In genomic region chr16:75262104-75262799, GRCh38 we compare ENCODE assay signal across 11 cellular contexts. TPM values are rescaled to one million over a fixed set of nuclear protein-coding genes. Genes with fewer than 3 reads are reported as not detected.
DNase-seq lines count a peak whose midpoint lies in the region; ATAC-seq and TF ChIP-seq lines count a peak whose summit lies in the region.
"Had no signal": no experiment of that assay in that cellular context is flagged by ENCODE, and none has a peak within 500 bp of the region (broad histone marks: within the 10 kb centered on the region; RNA-seq: fewer than 3 reads in every experiment).

No MANE protein-coding gene starts in this region.

- H3K4me3 ChIP-seq in ascending aorta (peak overlapping the region; percentile 5 to 86), iPS-15b (ENCODE audit: low read depth, low read length) (no peak overlapping the region)

- intact Hi-C loops in ascending aorta (cut with DNase I) (no loop called here), sciatic nerve (cut with DNase I) (no loop called here)

- H3K27me3 ChIP-seq in ascending aorta (no peaks in the 10 kb centered on the region), iPS-15b (ENCODE audit: control insufficient read depth, insufficient read depth, low read length) (no peaks in the 10 kb centered on the region)

- peaks cover 43 to 62% of the 10 kb centered on the region in 2 donors for H3K4me1 ChIP-seq in ascending aorta
- H3K4me1 ChIP-seq in iPS-15b (ENCODE audit: control insufficient read depth, insufficient read depth, low read length): peaks cover 8% of the 10 kb centered on the region

- peak overlapping the region; percentile 32 for H3K9ac ChIP-seq in iPS-15b (ENCODE audit: low read depth, low read length)

- H3K27ac ChIP-seq in ascending aorta: peak overlapping the region; percentile 90 to 95

- H3K9me3 ChIP-seq in ascending aorta: no peaks in the 10 kb centered on the region
- no peaks in the 10 kb centered on the region for H3K9me3 ChIP-seq in iPS-15b (ENCODE audit: control insufficient read depth, insufficient read depth, low read length)

- TF ChIP-seq CTCF in GM10266 (IDR thresholded peaks at IDR 0.05; ENCODE audit: control insufficient read depth, insufficient read depth, low read depth, missing control alignments) (no peak), ascending aorta (IDR thresholded peaks at IDR 0.05) (no peak)

- DNase-seq in GM10266 (ENCODE audit: extremely low spot score): peak; percentile 7
- DNase-seq in ascending aorta (ENCODE audit: low spot score in 2 of 2): peak in 1 of 2 donors; percentile 76
- peak; percentile 70 for DNase-seq in sciatic nerve (ENCODE audit: low spot score)
- no peak for DNase-seq in ecto neural progenitor cell (ENCODE audit: low spot score)
- DNase-seq in NOMO-1 treated with dmso at 0.1 percent for 144 hours (lab: John Stamatoyannopoulos, UW; ENCODE audit: unreplicated experiment): no peak
- DNase-seq: activated CD8-positive, alpha-beta memory T cell treated with anti-CD3 and anti-CD28 coated beads for 24 hours had no signal

- ATAC-seq in sciatic nerve (no peak), HG03095 (IDR thresholded peaks at IDR 0.05; ENCODE audit: unreplicated experiment) (no peak), HG02885 (IDR thresholded peaks at IDR 0.05; ENCODE audit: poor library complexity, unreplicated experiment) (no peak)
- ATAC-seq: HCT116 had no signal

- H3K36me3 ChIP-seq in ascending aorta (no peaks in the 10 kb centered on the region), iPS-15b (ENCODE audit: control insufficient read depth, insufficient read depth, low read length) (peaks cover 11% of the 10 kb centered on the region)

RNA-seq across cellular contexts. Expression of gene BCAR1, which starts 10.8 kb away (rescaled TPM):
- total RNA-seq in ascending aorta: 243 TPM
- total RNA-seq in sciatic nerve: 71.7 TPM

RNA-seq across cellular contexts. Expression of gene CTRB1, which starts 43.5 kb away (rescaled TPM):
- total RNA-seq in ascending aorta (not detected), sciatic nerve (2.7 TPM)
- total RNA-seq: SK-MEL-5 had no signal

RNA-seq across cellular contexts. Expression of gene CTRB2, which starts 55.3 kb away (rescaled TPM):
- not detected for total RNA-seq in ascending aorta
- total RNA-seq in sciatic nerve: 7.3 TPM
- total RNA-seq: SK-MEL-5 had no signal

Comparison
In these comparisons a context has a peak if more than half of its experiments do, and no peak if none do; other contexts are left out.
1. DNase-seq: peak in GM10266 (single experiment) and sciatic nerve (single experiment); none in ecto neural progenitor cell (single experiment) and NOMO-1 treated with dmso at 0.1 percent for 144 hours (single experiment).